Comparison of ENCODE assay signal across 8 cellular contexts in genomic region chr17:30363715-30364202, GRCh38.
DNase-seq lines count a peak whose midpoint lies in the region; ATAC-seq and TF ChIP-seq lines count a peak whose summit lies in the region.

No MANE protein-coding gene starts in this region.

- DNase-seq in AML-193 (lab: John Stamatoyannopoulos, UW) = peak; percentile 97
- DNase-seq in epithelial cell of esophagus (ENCODE audit: low read depth) = peak; percentile 99
- DNase-seq in stimulated activated CD4-positive, alpha-beta T cell treated with anti-CD3 and anti-CD28 coated beads, Interleukin-4, amount 100 ng/mL, for 24 hours = peak; percentile 91
- DNase-seq in COLO829 (ENCODE audit: low spot score) = no peak
- DNase-seq in OCI-M2 (lab: John Stamatoyannopoulos, UW; ENCODE audit: unreplicated experiment) = no peak

- peak; percentile 83 for ATAC-seq in GM19463 (IDR thresholded peaks at IDR 0.05; ENCODE audit: unreplicated experiment)
- peak; percentile 67 for ATAC-seq in HG03520 (IDR thresholded peaks at IDR 0.05; ENCODE audit: unreplicated experiment)
- peak; percentile 93 to 94 for ATAC-seq in activated CD4-positive, CD25-positive, alpha-beta regulatory T cell treated with anti-CD3 and anti-CD28 coated beads, Interleukin-2, amount 50 U/mL, for 24 hours

- no peak for TF ChIP-seq CTCF in epithelial cell of esophagus (IDR thresholded peaks at IDR 0.05; ENCODE audit: insufficient read depth, low read depth, low read length, missing control alignments)

- no peak overlapping the region for H3K4me3 ChIP-seq in epithelial cell of esophagus (ENCODE audit: low read length)

Comparison
In these comparisons a context has a peak if more than half of its experiments do, and no peak if none do; other contexts are left out.
1. DNase-seq: peak in AML-193 (2 of 2), epithelial cell of esophagus (single experiment) and stimulated activated CD4-positive, alpha-beta T cell treated with anti-CD3 and anti-CD28 coated beads, Interleukin-4, amount 100 ng/mL, for 24 hours (single experiment); none in COLO829 (single experiment) and OCI-M2 (single experiment).
2. Peak in every context shown above with its lines, with median percentiles within 50 percentile points of each other: ATAC-seq.